In genomic region chr18:48244530-48244929, GRCh38 we compare ENCODE assay signal across 6 cellular contexts.
"Had no signal": no experiment of that assay in that cellular context is flagged by ENCODE, and none has a peak within 500 bp of the region (broad histone marks: within the 10 kb centered on the region; RNA-seq: fewer than 3 reads in every experiment).

No MANE protein-coding gene starts in this region.

- H3K9ac ChIP-seq: KMS-11 had no signal

- DNase-seq: KBM-7, KG1 had no signal

- H3K27ac ChIP-seq: HL-60, KMS-11 had no signal

- ATAC-seq: K562 had no signal

- H3K4me2 ChIP-seq: KMS-11 had no signal

- H3K4me3 ChIP-seq: K562 had no signal

- FAIRE-seq: HTR-8/SVneo, K562 had no signal
